12 cellular contexts compared by ENCODE assay signal in the genomic region with DNA sequence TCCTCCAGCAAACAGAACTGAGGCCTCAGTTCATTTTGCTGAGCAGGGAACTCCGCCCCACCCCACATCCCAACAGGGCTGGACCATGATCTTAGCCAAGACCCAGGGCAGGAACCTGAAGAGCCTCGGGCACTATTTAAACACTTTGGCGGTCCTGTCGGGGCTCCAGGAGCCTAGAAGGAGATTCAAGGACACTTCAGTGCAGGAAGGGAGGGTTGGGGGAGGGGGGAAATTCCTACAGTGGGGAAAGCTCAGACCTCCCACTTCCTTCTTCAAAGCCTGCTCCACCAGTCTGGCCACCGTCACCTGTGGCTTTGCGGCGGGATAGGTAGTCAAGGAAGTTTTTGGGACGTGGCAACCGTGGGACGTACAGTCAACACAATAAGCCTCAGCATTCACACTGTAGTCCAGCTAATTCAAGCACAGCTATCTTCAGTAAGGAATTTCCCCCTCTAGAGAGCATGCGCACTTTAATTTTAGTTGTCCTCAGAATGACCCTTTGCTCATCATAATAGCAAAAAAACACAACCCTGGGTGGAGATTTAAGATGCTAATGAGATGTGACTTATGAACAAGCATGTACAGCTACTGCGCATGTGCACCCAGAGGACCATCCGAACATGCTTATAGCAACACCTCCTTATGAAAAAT. TPM values are rescaled to one million over a fixed set of nuclear protein-coding genes. Genes with fewer than 3 reads are reported as not detected.
DNase-seq lines count a peak whose midpoint lies in the region; ATAC-seq and TF ChIP-seq lines count a peak whose summit lies in the region.
"Had no signal": no experiment of that assay in that cellular context is flagged by ENCODE, and none has a peak within 500 bp of the region (broad histone marks: within the 10 kb centered on the region; RNA-seq: fewer than 3 reads in every experiment).

No MANE protein-coding gene starts in this region.

- H3F3A ChIP-seq in GM23248 (ENCODE audit: insufficient read depth), result peaks cover 19% of the 10 kb centered on the region

- H4K20me1 ChIP-seq in GM23248 (ENCODE audit: insufficient read depth), result no peaks in the 10 kb centered on the region

- H3K36me3 ChIP-seq in GM23248 (ENCODE audit: low read depth), result no peaks in the 10 kb centered on the region
- no peaks in the 10 kb centered on the region for H3K36me3 ChIP-seq in kidney epithelial cell (ENCODE audit: control insufficient read depth, insufficient read depth, low read length)
- no peaks in the 10 kb centered on the region for H3K36me3 ChIP-seq in sigmoid colon
- H3K36me3 ChIP-seq in MG63, result no peaks in the 10 kb centered on the region

- DNase-seq in GM23248 (peak; percentile 33), choroid plexus epithelial cell (ENCODE audit: low read depth) (peak; percentile 93), kidney epithelial cell (ENCODE audit: low read depth) (peak; percentile 14), sigmoid colon (no peak), NCI-H146 (lab: John Stamatoyannopoulos, UW) (no peak), MG63 (no peak)
- DNase-seq: activated CD4-positive, alpha-beta T cell treated with anti-CD3 and anti-CD28 coated beads, Interleukin-2, amount 50 U/mL, for 1 hour; BE2C; stimulated activated CD4-positive, alpha-beta T cell treated with anti-CD3 and anti-CD28 coated beads, Interleukin-1b, Interleukin-23, amount 100 ng/mL, for 48 hours had no signal

- intact Hi-C loops in sigmoid colon (cut with DNase I), result no loop called here

- TF ChIP-seq EP300 in sigmoid colon (IDR thresholded peaks at IDR 0.05), result no peak

- H3K27ac ChIP-seq in GM23248 (peak overlapping the region; percentile 40), sigmoid colon (peak overlapping the region; percentile 49 to 62 (median 58))

- no peaks in the 10 kb centered on the region for H3K36me3 Mint-ChIP-seq in stimulated activated memory B cell treated with anti-CD40 and anti-IgM and Interleukin-4, amounts not matched to agents 10 μg/mL and 1 μg/mL and 100 μg/mL, for 72 hours
- H3K36me3 Mint-ChIP-seq: activated naive CD4-positive, alpha-beta T cell treated with anti-CD3 and anti-CD28 coated beads, Interleukin-2, amount 50 U/mL, for 24 hours had no signal

- no peak for ATAC-seq in GM21619 (IDR thresholded peaks at IDR 0.05; ENCODE audit: unreplicated experiment)
- ATAC-seq in stimulated activated memory B cell treated with anti-CD40 and anti-IgM and Interleukin-4, amounts not matched to agents 10 μg/mL and 1 μg/mL and 100 μg/mL, for 72 hours, result no peak

- no peak overlapping the region for H3K4me3 Mint-ChIP-seq in stimulated activated memory B cell treated with anti-CD40 and anti-IgM and Interleukin-4, amounts not matched to agents 10 μg/mL and 1 μg/mL and 100 μg/mL, for 72 hours
- H3K4me3 Mint-ChIP-seq: activated naive CD4-positive, alpha-beta T cell treated with anti-CD3 and anti-CD28 coated beads, Interleukin-2, amount 50 U/mL, for 24 hours had no signal

- H3K79me2 ChIP-seq in GM23248 (ENCODE audit: insufficient read depth), result no peaks in the 10 kb centered on the region

- peaks cover 19% of the 10 kb centered on the region for H3K27me3 Mint-ChIP-seq in stimulated activated memory B cell treated with anti-CD40 and anti-IgM and Interleukin-4, amounts not matched to agents 10 μg/mL and 1 μg/mL and 100 μg/mL, for 72 hours

- TF ChIP-seq CTCF in choroid plexus epithelial cell (conservative IDR thresholded peaks at IDR 0.05; ENCODE audit: low read depth, low read length) (no peak), kidney epithelial cell (IDR thresholded peaks at IDR 0.05; ENCODE audit: insufficient read depth, low read length, poor library complexity, severe bottlenecking) (no peak), sigmoid colon (IDR thresholded peaks at IDR 0.05) (no peak)

- no peak overlapping the region for H2AFZ ChIP-seq in GM23248

- no peak for TF ChIP-seq POLR2A in sigmoid colon (IDR thresholded peaks at IDR 0.05)

- 67 to 70% methylated on average over 13 of the region's 13 CpGs for WGBS in GM23248 (ENCODE audit: low coverage in 1 of 2, low lambda C conversion rate in 2 of 2, missing lambda C conversion rate in 2 of 2), 2 experiments
- 41 to 58% methylated on average over 13 of the region's 13 CpGs for WGBS in sigmoid colon, 2 donors

- H3K9me3 ChIP-seq in GM23248 (ENCODE audit: low read depth) (no peaks in the 10 kb centered on the region), sigmoid colon (no peaks in the 10 kb centered on the region), MG63 (no peaks in the 10 kb centered on the region)
- H3K9me3 ChIP-seq: BE2C had no signal

- no peak overlapping the region for H3K27ac Mint-ChIP-seq in stimulated activated memory B cell treated with anti-CD40 and anti-IgM and Interleukin-4, amounts not matched to agents 10 μg/mL and 1 μg/mL and 100 μg/mL, for 72 hours
- H3K27ac Mint-ChIP-seq: activated naive CD4-positive, alpha-beta T cell treated with anti-CD3 and anti-CD28 coated beads, Interleukin-2, amount 50 U/mL, for 24 hours had no signal

- H3K4me2 ChIP-seq in GM23248 (ENCODE audit: unreplicated experiment), result peak overlapping the region; percentile 36

- H3K4me1 ChIP-seq in GM23248 (ENCODE audit: insufficient read depth), result peaks cover 34% of the 10 kb centered on the region
- peaks cover 0 to 29% (median 28%) of the 10 kb centered on the region in 4 donors for H3K4me1 ChIP-seq in sigmoid colon
- H3K4me1 ChIP-seq: BE2C had no signal

- peaks cover 6% of the 10 kb centered on the region for H3K9me3 Mint-ChIP-seq in stimulated activated memory B cell treated with anti-CD40 and anti-IgM and Interleukin-4, amounts not matched to agents 10 μg/mL and 1 μg/mL and 100 μg/mL, for 72 hours
- H3K9me3 Mint-ChIP-seq: activated naive CD4-positive, alpha-beta T cell treated with anti-CD3 and anti-CD28 coated beads, Interleukin-2, amount 50 U/mL, for 24 hours had no signal

- H3K27me3 ChIP-seq in GM23248 (replicated peaks; ENCODE audit: insufficient read depth), result no peaks in the 10 kb centered on the region
- H3K27me3 ChIP-seq in kidney epithelial cell (ENCODE audit: control insufficient read depth, insufficient read depth, low read length), result no peaks in the 10 kb centered on the region
- H3K27me3 ChIP-seq in sigmoid colon, result no peaks in the 10 kb centered on the region
- H3K27me3 ChIP-seq in MG63, result no peaks in the 10 kb centered on the region
- H3K27me3 ChIP-seq: BE2C had no signal

- no peak overlapping the region for H3K4me3 ChIP-seq in GM23248
- no peak overlapping the region for H3K4me3 ChIP-seq in choroid plexus epithelial cell (ENCODE audit: low read depth, low read length)
- no peak overlapping the region for H3K4me3 ChIP-seq in kidney epithelial cell (ENCODE audit: low read depth, low read length)
- no peak overlapping the region for H3K4me3 ChIP-seq in sigmoid colon
- H3K4me3 ChIP-seq in MG63, result no peak overlapping the region

- H3K9ac ChIP-seq in GM23248, result no peak overlapping the region

- H3K9me2 ChIP-seq in GM23248 (ENCODE audit: insufficient read depth), result no peaks in the 10 kb centered on the region

- H3K4me1 Mint-ChIP-seq in stimulated activated memory B cell treated with anti-CD40 and anti-IgM and Interleukin-4, amounts not matched to agents 10 μg/mL and 1 μg/mL and 100 μg/mL, for 72 hours, result no peaks in the 10 kb centered on the region
- H3K4me1 Mint-ChIP-seq: activated naive CD4-positive, alpha-beta T cell treated with anti-CD3 and anti-CD28 coated beads, Interleukin-2, amount 50 U/mL, for 24 hours had no signal

- in situ Hi-C loops in GM23248 (cut with MboI), result no loop called here

RNA-seq across cellular contexts. Expression of a gene that starts 30.9 kb away (rescaled TPM):
- 15.8 and 16.9 TPM in 2 replicates for total RNA-seq in GM23248 (2014; rRNA removed; shearing (Covaris generic))
- polyA plus RNA-seq in GM23248 (2016; fragmentation: Nextera tagmentation; extraction: Ambion mirVana) (11.8 and 11.9 TPM in 2 replicates), sigmoid colon (1 to 10 TPM in 2 of 3 donors, under 1 TPM in 1; 0.23 to 7.8 (median 2.4) TPM)
- total RNA-seq in kidney epithelial cell (1.8 and 1.9 TPM in 2 replicates), sigmoid colon (10 to 100 TPM; 10.4 to 33.0 (median 16.8) TPM)
- total RNA-seq in MG63 (2014; rRNA removed; shearing (Covaris generic); ENCODE audit: low replicate concordance), result 38.7 and 45.1 TPM in 2 replicates

Comparison
In these comparisons a context has a peak if more than half of its experiments do, and no peak if none do; other contexts are left out.
1. DNase-seq: peak in GM23248 (single experiment), choroid plexus epithelial cell (single experiment) and kidney epithelial cell (single experiment); none in sigmoid colon (single experiment), NCI-H146 (single experiment) and MG63 (single experiment).